ENCODE assay signal across 28 cellular contexts in genomic region chr7:16193631-16194030, GRCh38.
"Had no signal": no experiment of that assay in that cellular context is flagged by ENCODE, and none has a peak within 500 bp of the region (broad histone marks: within the 10 kb centered on the region; RNA-seq: fewer than 3 reads in every experiment).

No MANE protein-coding gene starts in this region.

- ATAC-seq: activated CD4-positive, alpha-beta T cell treated with anti-CD3 and anti-CD28 coated beads for 36 hours; activated CD4-positive, CD25-positive, alpha-beta regulatory T cell treated with anti-CD3 and anti-CD28 coated beads, Interleukin-2, amount 50 U/mL, for 24 hours; activated CD8-positive, alpha-beta T cell treated with anti-CD3 and anti-CD28 coated beads, Interleukin-2, amount 10 ng/mL, durations not matched to agents 7 days and 5 days had no signal

- H3K4me1 ChIP-seq: ascending aorta had no signal

- H3K4me1 Mint-ChIP-seq: activated CD4-positive, alpha-beta T cell treated with anti-CD3 and anti-CD28 coated beads for 36 hours; activated CD4-positive, alpha-beta T cell treated with anti-CD3 and anti-CD28 coated beads, Interleukin-2, amount 10 ng/mL, durations not matched to agents 7 days and 5 days; activated naive CD4-positive, alpha-beta T cell treated with anti-CD3 and anti-CD28 coated beads, Interleukin-2, amount 50 U/mL, for 24 hours; activated naive CD8-positive, alpha-beta T cell treated with anti-CD3 and anti-CD28 coated beads, Interleukin-2, amount 10 ng/mL, durations not matched to agents 7 days and 5 days had no signal

- H3K36me3 ChIP-seq: ascending aorta had no signal

- H3K27ac ChIP-seq: ascending aorta, SK-N-MC had no signal

- H3K27me3 Mint-ChIP-seq: activated CD4-positive, alpha-beta T cell treated with anti-CD3 and anti-CD28 coated beads for 36 hours; activated CD4-positive, alpha-beta T cell treated with anti-CD3 and anti-CD28 coated beads, Interleukin-2, amount 10 ng/mL, durations not matched to agents 7 days and 5 days; activated naive CD4-positive, alpha-beta T cell treated with anti-CD3 and anti-CD28 coated beads, Interleukin-2, amount 50 U/mL, for 24 hours; activated naive CD8-positive, alpha-beta T cell treated with anti-CD3 and anti-CD28 coated beads, Interleukin-2, amount 10 ng/mL, durations not matched to agents 7 days and 5 days; activated T-cell treated with anti-CD3 and anti-CD28 coated beads, Interleukin-2, amount 50 U/mL, for 24 hours had no signal

- H3K9me3 ChIP-seq: ascending aorta had no signal

- DNase-seq: activated CD4-positive, alpha-beta T cell treated with anti-CD3 and anti-CD28 coated beads for 36 hours; activated CD4-positive, alpha-beta T cell treated with anti-CD3 and anti-CD28 coated beads, Interleukin-2, amount 10 ng/mL, durations not matched to agents 7 days and 5 days; activated CD4-positive, alpha-beta T cell treated with anti-CD3 and anti-CD28 coated beads, Interleukin-2, amount 50 U/mL, for 48 hours; activated CD8-positive, alpha-beta T cell treated with anti-CD3 and anti-CD28 coated beads, Interleukin-2, amount 10 ng/mL, durations not matched to agents 7 days and 5 days; activated gamma-delta T cell; activated naive CD4-positive, alpha-beta T cell treated with Interleukin-2 at 50 U/mL for 16 hours; activated naive CD8-positive, alpha-beta T cell treated with anti-CD3 and anti-CD28 coated beads, Interleukin-2, amount 10 ng/mL, durations not matched to agents 7 days and 5 days; activated T-cell treated with anti-CD3 and anti-CD28 coated beads, Interleukin-2, amount 50 U/mL, for 24 hours; amygdala; cerebellar nuclear complex; Karpas-422; KBM-7; NCI-H1105; NCI-H1417 treated with DMSO at 0.1 percent for 48 hours; NCI-H187 treated with DMSO at 0.1 percent for 48 hours; NCI-H2081 treated with DMSO at 0.1 percent for 48 hours; NCI-H345; NCI-H526; NCI-H748 treated with DMSO at 0.1 percent for 48 hours; NK-92 treated with Interleukin-12 subunit alpha and Interleukin-12 subunit beta, amount 100 ng/mL, for 24 hours; OCI-M1; Right ventricle myocardium superior; T1000 had no signal

- H3K36me3 Mint-ChIP-seq: activated naive CD4-positive, alpha-beta T cell treated with anti-CD3 and anti-CD28 coated beads, Interleukin-2, amount 50 U/mL, for 24 hours; activated naive CD8-positive, alpha-beta T cell treated with anti-CD3 and anti-CD28 coated beads, Interleukin-2, amount 10 ng/mL, durations not matched to agents 7 days and 5 days had no signal

- H3K4me3 ChIP-seq: ascending aorta, SK-N-MC had no signal

- H3K27ac Mint-ChIP-seq: activated CD4-positive, alpha-beta T cell treated with anti-CD3 and anti-CD28 coated beads for 36 hours; activated CD4-positive, alpha-beta T cell treated with anti-CD3 and anti-CD28 coated beads, Interleukin-2, amount 10 ng/mL, durations not matched to agents 7 days and 5 days; activated CD8-positive, alpha-beta T cell treated with anti-CD3 and anti-CD28 coated beads, Interleukin-2, amount 10 ng/mL, durations not matched to agents 7 days and 5 days; activated naive CD4-positive, alpha-beta T cell treated with anti-CD3 and anti-CD28 coated beads, Interleukin-2, amount 50 U/mL, for 24 hours; activated naive CD8-positive, alpha-beta T cell treated with anti-CD3 and anti-CD28 coated beads, Interleukin-2, amount 10 ng/mL, durations not matched to agents 7 days and 5 days; activated T-cell treated with anti-CD3 and anti-CD28 coated beads, Interleukin-2, amount 50 U/mL, for 24 hours; activated T-helper 2 cell treated with anti-CD3 and anti-CD28 coated beads, Interferon-gamma antibody, Interleukin-2, Interleukin-4, amounts not matched to agents 10 μg/mL and 5 μg/mL and 100 μg/mL, durations not matched to agents 14 hours and 24 hours and 36 hours had no signal

- H3K4me3 Mint-ChIP-seq: activated CD4-positive, alpha-beta T cell treated with anti-CD3 and anti-CD28 coated beads for 36 hours; activated CD4-positive, alpha-beta T cell treated with anti-CD3 and anti-CD28 coated beads, Interleukin-2, amount 10 ng/mL, durations not matched to agents 7 days and 5 days; activated CD8-positive, alpha-beta T cell treated with anti-CD3 and anti-CD28 coated beads, Interleukin-2, amount 10 ng/mL, durations not matched to agents 7 days and 5 days; activated naive CD4-positive, alpha-beta T cell treated with anti-CD3 and anti-CD28 coated beads, Interleukin-2, amount 50 U/mL, for 24 hours; activated naive CD8-positive, alpha-beta T cell treated with anti-CD3 and anti-CD28 coated beads, Interleukin-2, amount 10 ng/mL, durations not matched to agents 7 days and 5 days; activated T-cell treated with anti-CD3 and anti-CD28 coated beads, Interleukin-2, amount 50 U/mL, for 24 hours had no signal

- H3K9me3 Mint-ChIP-seq: activated CD4-positive, alpha-beta T cell treated with anti-CD3 and anti-CD28 coated beads, Interleukin-2, amount 10 ng/mL, durations not matched to agents 7 days and 5 days; activated naive CD4-positive, alpha-beta T cell treated with anti-CD3 and anti-CD28 coated beads, Interleukin-2, amount 50 U/mL, for 24 hours; activated naive CD8-positive, alpha-beta T cell treated with anti-CD3 and anti-CD28 coated beads, Interleukin-2, amount 10 ng/mL, durations not matched to agents 7 days and 5 days; activated T-cell treated with anti-CD3 and anti-CD28 coated beads, Interleukin-2, amount 50 U/mL, for 24 hours; activated T-helper 2 cell treated with anti-CD3 and anti-CD28 coated beads, Interferon-gamma antibody, Interleukin-2, Interleukin-4, amounts not matched to agents 10 μg/mL and 5 μg/mL and 100 μg/mL, durations not matched to agents 14 hours and 24 hours and 36 hours had no signal

- H3K27me3 ChIP-seq: ascending aorta had no signal
